In the genomic region with DNA sequence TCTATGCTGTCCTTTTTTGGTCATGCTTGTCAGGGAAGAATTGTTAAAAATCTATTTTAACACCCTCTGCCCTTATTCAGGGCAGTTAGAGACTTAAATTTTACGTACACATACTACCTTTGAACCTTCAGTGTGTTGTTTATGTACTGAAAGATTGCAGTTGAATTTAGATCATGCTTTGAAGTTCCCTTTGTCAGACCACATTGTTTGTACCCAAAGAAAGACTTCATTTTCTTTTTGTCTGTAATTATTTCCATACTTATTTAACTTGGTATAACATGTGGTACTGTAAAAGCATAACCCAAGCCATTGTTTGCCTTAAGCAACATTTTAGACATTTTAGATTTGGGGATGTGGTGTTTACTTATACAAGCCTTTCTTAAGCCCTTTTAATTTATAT, we compare ENCODE assay signal across 23 cellular contexts.
"Had no signal": no experiment of that assay in that cellular context is flagged by ENCODE, and none has a peak within 500 bp of the region (broad histone marks: within the 10 kb centered on the region; RNA-seq: fewer than 3 reads in every experiment).

No MANE protein-coding gene starts in this region.

- H3K36me3 Mint-ChIP-seq: activated CD8-positive, alpha-beta memory T cell treated with anti-CD3 and anti-CD28 coated beads, Interleukin-2, amount 10 ng/mL, durations not matched to agents 7 days and 5 days had no signal

- H3K9me3 Mint-ChIP-seq: activated CD4-positive, alpha-beta T cell treated with anti-CD3 and anti-CD28 coated beads, Interleukin-2, amount 10 ng/mL, durations not matched to agents 24 days and 14 days; activated naive CD4-positive, alpha-beta T cell treated with anti-CD3 and anti-CD28 coated beads, Interleukin-2, amount 50 U/mL, for 24 hours; activated T-cell treated with anti-CD3 and anti-CD28 coated beads, Interleukin-2, amount 50 U/mL, for 24 hours; activated T-helper 1 cell treated with anti-CD3 and anti-CD28 coated beads, Interleukin-12 subunit alpha, Interleukin-12 subunit beta, Interleukin-2, Interleukin-4 antibody, amounts not matched to agents 30 ng/mL and 10 ng/mL and 1 ng/mL, durations not matched to agents 14 hours and 24 hours and 36 hours; T-helper 1 cell treated with Interleukin-12 subunit alpha and Interleukin-12 subunit beta and Interleukin-4 antibody, amounts not matched to agents 30 μg/mL and 1 μg/mL, for 36 hours had no signal

- H3K27ac Mint-ChIP-seq: activated CD4-positive, alpha-beta T cell treated with anti-CD3 and anti-CD28 coated beads, Interleukin-2, amount 10 ng/mL, durations not matched to agents 24 days and 14 days; activated CD8-positive, alpha-beta memory T cell treated with anti-CD3 and anti-CD28 coated beads, Interleukin-2, amount 10 ng/mL, durations not matched to agents 7 days and 5 days; activated naive CD4-positive, alpha-beta T cell treated with anti-CD3 and anti-CD28 coated beads, Interleukin-2, amount 50 U/mL, for 24 hours; activated T-cell treated with anti-CD3 and anti-CD28 coated beads, Interleukin-2, amount 50 U/mL, for 24 hours; activated T-helper 1 cell treated with anti-CD3 and anti-CD28 coated beads, Interleukin-12 subunit alpha, Interleukin-12 subunit beta, Interleukin-2, Interleukin-4 antibody, amounts not matched to agents 30 ng/mL and 10 ng/mL and 1 ng/mL, durations not matched to agents 14 hours and 24 hours and 36 hours; T-helper 1 cell treated with Interleukin-12 subunit alpha and Interleukin-12 subunit beta and Interleukin-4 antibody, amounts not matched to agents 30 μg/mL and 1 μg/mL, for 36 hours had no signal

- H3K27me3 Mint-ChIP-seq: activated CD4-positive, alpha-beta T cell treated with anti-CD3 and anti-CD28 coated beads, Interleukin-2, amount 10 ng/mL, durations not matched to agents 24 days and 14 days; activated CD8-positive, alpha-beta memory T cell treated with anti-CD3 and anti-CD28 coated beads, Interleukin-2, amount 10 ng/mL, durations not matched to agents 7 days and 5 days; activated naive CD4-positive, alpha-beta T cell treated with anti-CD3 and anti-CD28 coated beads, Interleukin-2, amount 50 U/mL, for 24 hours; activated T-cell treated with anti-CD3 and anti-CD28 coated beads, Interleukin-2, amount 50 U/mL, for 24 hours had no signal

- H3K4me1 ChIP-seq: Peyer's patch had no signal

- H3K4me3 ChIP-seq: body of pancreas, Peyer's patch, SJSA1 had no signal

- H3K27ac ChIP-seq: Peyer's patch, RWPE1, SJSA1 had no signal

- H3K4me3 Mint-ChIP-seq: activated CD4-positive, alpha-beta T cell treated with anti-CD3 and anti-CD28 coated beads, Interleukin-2, amount 10 ng/mL, durations not matched to agents 24 days and 14 days; activated CD8-positive, alpha-beta memory T cell treated with anti-CD3 and anti-CD28 coated beads, Interleukin-2, amount 10 ng/mL, durations not matched to agents 7 days and 5 days; activated naive CD4-positive, alpha-beta T cell treated with anti-CD3 and anti-CD28 coated beads, Interleukin-2, amount 50 U/mL, for 24 hours; activated T-cell treated with anti-CD3 and anti-CD28 coated beads, Interleukin-2, amount 50 U/mL, for 24 hours; activated T-helper 1 cell treated with anti-CD3 and anti-CD28 coated beads, Interleukin-12 subunit alpha, Interleukin-12 subunit beta, Interleukin-2, Interleukin-4 antibody, amounts not matched to agents 30 ng/mL and 10 ng/mL and 1 ng/mL, durations not matched to agents 14 hours and 24 hours and 36 hours; T-helper 1 cell treated with Interleukin-12 subunit alpha and Interleukin-12 subunit beta and Interleukin-4 antibody, amounts not matched to agents 30 μg/mL and 1 μg/mL, for 36 hours had no signal

- H3K27me3 ChIP-seq: body of pancreas, Peyer's patch, SJSA1 had no signal

- DNase-seq: activated CD4-positive, alpha-beta T cell treated with anti-CD3 and anti-CD28 coated beads, Interleukin-2, amount 10 ng/mL, durations not matched to agents 24 days and 14 days; activated CD4-positive, alpha-beta T cell treated with anti-CD3 and anti-CD28 coated beads, Interleukin-2, amount 50 U/mL, for 48 hours; activated CD4-positive, CD25-positive, alpha-beta regulatory T cell treated with anti-CD3 and anti-CD28 coated beads, Interleukin-2, amount 50 U/mL, for 72 hours; activated CD8-positive, alpha-beta memory T cell treated with anti-CD3 and anti-CD28 coated beads, Interleukin-2, amount 10 ng/mL, durations not matched to agents 7 days and 5 days; activated effector memory CD4-positive, alpha-beta T cell treated with Interleukin-2 at 50 U/mL for 16 hours; activated naive CD4-positive, alpha-beta T cell; activated T-cell treated with anti-CD3 and anti-CD28 coated beads, Interleukin-2, amount 50 U/mL, for 24 hours; aorta; body of pancreas; Kasumi-1; NCI-H1105 treated with DMSO at 0.1 percent for 48 hours; NCI-H1436 treated with DMSO at 0.1 percent for 48 hours; NCI-H2029 treated with DMSO at 0.1 percent for 48 hours; NCI-H345; NCI-H510A treated with DMSO at 0.1 percent for 48 hours; NCI-H69; Peyer's patch; Right ventricle myocardium superior had no signal

- H3K36me3 ChIP-seq: Peyer's patch had no signal

- ATAC-seq: activated CD8-positive, alpha-beta memory T cell treated with anti-CD3 and anti-CD28 coated beads, Interleukin-2, amount 10 ng/mL, durations not matched to agents 7 days and 5 days; body of pancreas had no signal

- H3K9me3 ChIP-seq: body of pancreas, Peyer's patch, SJSA1 had no signal

- H3K4me1 Mint-ChIP-seq: activated CD4-positive, alpha-beta T cell treated with anti-CD3 and anti-CD28 coated beads, Interleukin-2, amount 10 ng/mL, durations not matched to agents 24 days and 14 days; activated CD8-positive, alpha-beta memory T cell treated with anti-CD3 and anti-CD28 coated beads, Interleukin-2, amount 10 ng/mL, durations not matched to agents 7 days and 5 days; activated naive CD4-positive, alpha-beta T cell treated with anti-CD3 and anti-CD28 coated beads, Interleukin-2, amount 50 U/mL, for 24 hours had no signal
